10 cellular contexts compared by ENCODE assay signal in genomic region chr11:93532285-93532789, GRCh38. TPM values are rescaled to one million over a fixed set of nuclear protein-coding genes. Genes with fewer than 3 reads are reported as not detected.
DNase-seq lines count a peak whose midpoint lies in the region; ATAC-seq and TF ChIP-seq lines count a peak whose summit lies in the region.
"Had no signal": no experiment of that assay in that cellular context is flagged by ENCODE, and none has a peak within 500 bp of the region (broad histone marks: within the 10 kb centered on the region; RNA-seq: fewer than 3 reads in every experiment).

No MANE protein-coding gene starts in this region.

- ATAC-seq in GM18511 (IDR thresholded peaks at IDR 0.05; ENCODE audit: unreplicated experiment) (peak; percentile 32), GM21529 (IDR thresholded peaks at IDR 0.05; ENCODE audit: unreplicated experiment) (peak; percentile 26), GM19324 (IDR thresholded peaks at IDR 0.05; ENCODE audit: low FRiP score, unreplicated experiment) (no peak), GM18909 (IDR thresholded peaks at IDR 0.05; ENCODE audit: poor library complexity, unreplicated experiment) (no peak)

- no peaks in the 10 kb centered on the region for H3K9me2 ChIP-seq in Loucy (replicated peaks; ENCODE audit: low read depth, low read length)

- peak overlapping the region; percentile 78 for H3K27ac Mint-ChIP-seq in glutamatergic neuron (ENCODE audit: unreplicated experiment)

- no peak overlapping the region for H2AFZ ChIP-seq in Loucy (ENCODE audit: low read length)

- peaks cover 52% of the 10 kb centered on the region for H3K79me2 ChIP-seq in Loucy (ENCODE audit: insufficient read depth, low read length)

- no peaks in the 10 kb centered on the region for H3K27me3 ChIP-seq in Loucy (ENCODE audit: insufficient read depth, low read length, poor library complexity, severe bottlenecking)

- no peak overlapping the region for H3K9ac ChIP-seq in Loucy (ENCODE audit: low read depth, low read length, poor library complexity, severe bottlenecking)

- no peak overlapping the region for H3K4me3 ChIP-seq in Loucy (ENCODE audit: low read length, poor library complexity, severe bottlenecking)

- peaks cover 71% of the 10 kb centered on the region for H3K4me1 ChIP-seq in Loucy (ENCODE audit: insufficient read depth, low read length, poor library complexity, severe bottlenecking)

- H3K36me3 ChIP-seq in Loucy (ENCODE audit: insufficient read depth, low read length), result no peaks in the 10 kb centered on the region

- peaks cover 63% of the 10 kb centered on the region for H3K4me1 Mint-ChIP-seq in glutamatergic neuron (ENCODE audit: low read depth, unreplicated experiment)

- no peaks in the 10 kb centered on the region for H4K20me1 ChIP-seq in Loucy (ENCODE audit: insufficient read depth, low read length, poor library complexity, severe bottlenecking)

- no peaks in the 10 kb centered on the region for H3K36me3 Mint-ChIP-seq in glutamatergic neuron (ENCODE audit: unreplicated experiment)

- peak overlapping the region; percentile 10 for H3K4me2 ChIP-seq in Loucy (ENCODE audit: low read depth, low read length, poor library complexity, severe bottlenecking)

- no peak overlapping the region for H3K4me3 Mint-ChIP-seq in glutamatergic neuron (ENCODE audit: unreplicated experiment)

- H3K27me3 Mint-ChIP-seq in glutamatergic neuron (ENCODE audit: unreplicated experiment), result peaks cover 7% of the 10 kb centered on the region

- DNase-seq in glutamatergic neuron (no peak), COR-L47 (lab: John Stamatoyannopoulos, UW) (no peak), NCI-H748 treated with DMSO at 0.1 percent for 48 hours (lab: John Stamatoyannopoulos, UW) (no peak)
- DNase-seq: erythroblast, NCI-H187 treated with DMSO at 0.1 percent for 48 hours had no signal

- no peaks in the 10 kb centered on the region for H3K9me3 ChIP-seq in Loucy (ENCODE audit: insufficient read depth, low read depth, low read length)

- no peaks in the 10 kb centered on the region for H3F3A ChIP-seq in Loucy (ENCODE audit: low read depth)

- TF ChIP-seq CTCF in Loucy (conservative IDR thresholded peaks at IDR 0.05; ENCODE audit: low read length) (no peak), glutamatergic neuron (IDR thresholded peaks at IDR 0.05; ENCODE audit: partially characterized antibody, unreplicated experiment) (no peak)

- peaks cover 9% of the 10 kb centered on the region for H3K9me3 Mint-ChIP-seq in glutamatergic neuron (ENCODE audit: unreplicated experiment)

RNA-seq across cellular contexts. Expression of gene SMCO4, which starts 10.9 kb away (rescaled TPM):
- 3.0 TPM for total RNA-seq in glutamatergic neuron (ENCODE audit: unreplicated experiment)

Comparison
In these comparisons a context has a peak if more than half of its experiments do, and no peak if none do; other contexts are left out.
1. ATAC-seq: peak in GM18511 (single experiment) and GM21529 (single experiment); none in GM19324 (single experiment) and GM18909 (single experiment).